25 cellular contexts compared by ENCODE assay signal in the genomic region with DNA sequence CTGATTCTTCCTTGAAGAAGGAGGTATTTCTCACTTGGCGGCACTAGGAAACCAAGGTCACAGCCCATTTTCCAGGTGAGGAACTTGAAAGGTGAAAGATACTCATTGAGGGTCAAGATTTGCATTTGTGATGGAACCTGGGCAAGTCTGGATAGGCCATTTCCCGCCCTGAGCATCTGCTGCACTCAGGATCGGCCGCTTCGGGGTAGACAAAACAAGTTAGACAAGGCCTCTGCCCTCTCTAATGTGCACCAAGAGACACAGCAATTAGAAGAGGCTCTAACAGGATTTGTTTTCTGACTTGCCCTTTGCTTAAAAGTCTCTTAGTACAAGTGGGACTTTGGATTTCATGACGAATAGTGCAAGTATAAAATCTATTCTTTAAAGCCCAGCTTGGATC.
"Had no signal": no experiment of that assay in that cellular context is flagged by ENCODE, and none has a peak within 500 bp of the region (broad histone marks: within the 10 kb centered on the region; RNA-seq: fewer than 3 reads in every experiment).

No MANE protein-coding gene starts in this region.

- DNase-seq: activated CD4-positive, alpha-beta memory T cell treated with anti-CD3 and anti-CD28 coated beads, Interleukin-2, amount 10 ng/mL, durations not matched to agents 7 days and 5 days; activated CD4-positive, alpha-beta T cell treated with anti-CD3 and anti-CD28 coated beads for 36 hours; activated CD4-positive, alpha-beta T cell treated with anti-CD3 and anti-CD28 coated beads, Interleukin-2, amount 50 U/mL, for 1 hour; activated T-cell treated with anti-CD3 and anti-CD28 coated beads, Interleukin-2, amount 50 U/mL, for 72 hours; aorta; body of pancreas; MG63; MV-4-11; NCI-H1092 treated with DMSO at 0.1 percent for 48 hours; NCI-H1436 treated with DMSO at 0.1 percent for 48 hours; NCI-H187; NCI-H2081; NCI-H2171; NCI-H226; NCI-H69; NK-92 treated with Interleukin-12 subunit alpha and Interleukin-12 subunit beta, amount 100 ng/mL, for 24 hours; OCI-M1; RPMI8226; T-cell; T-helper 2 cell; T1000 had no signal

- H3K9me3 Mint-ChIP-seq: activated CD4-positive, alpha-beta memory T cell treated with anti-CD3 and anti-CD28 coated beads, Interleukin-2, amount 10 ng/mL, durations not matched to agents 7 days and 5 days; activated naive CD4-positive, alpha-beta T cell treated with anti-CD3 and anti-CD28 coated beads, Interleukin-2, amount 50 U/mL, for 24 hours; activated T-cell treated with anti-CD3 and anti-CD28 coated beads, Interleukin-2, amount 50 U/mL, for 72 hours; central memory CD8-positive, alpha-beta T cell; T-cell had no signal

- H3K36me3 Mint-ChIP-seq: activated naive CD4-positive, alpha-beta T cell treated with anti-CD3 and anti-CD28 coated beads, Interleukin-2, amount 50 U/mL, for 24 hours; T-cell had no signal

- H3K27ac Mint-ChIP-seq: activated CD4-positive, alpha-beta memory T cell treated with anti-CD3 and anti-CD28 coated beads, Interleukin-2, amount 10 ng/mL, durations not matched to agents 7 days and 5 days; activated CD4-positive, alpha-beta T cell treated with anti-CD3 and anti-CD28 coated beads for 36 hours; activated naive CD4-positive, alpha-beta T cell treated with anti-CD3 and anti-CD28 coated beads, Interleukin-2, amount 50 U/mL, for 24 hours; activated T-cell treated with anti-CD3 and anti-CD28 coated beads, Interleukin-2, amount 50 U/mL, for 72 hours; T-cell had no signal

- ATAC-seq: activated CD4-positive, alpha-beta T cell treated with anti-CD3 and anti-CD28 coated beads for 36 hours; activated T-cell treated with anti-CD3 and anti-CD28 coated beads, Interleukin-2, amount 50 U/mL, for 72 hours; body of pancreas; Panc1; Right ventricle myocardium inferior; T-cell had no signal

- H3K4me3 Mint-ChIP-seq: activated CD4-positive, alpha-beta memory T cell treated with anti-CD3 and anti-CD28 coated beads, Interleukin-2, amount 10 ng/mL, durations not matched to agents 7 days and 5 days; activated CD4-positive, alpha-beta T cell treated with anti-CD3 and anti-CD28 coated beads for 36 hours; activated naive CD4-positive, alpha-beta T cell treated with anti-CD3 and anti-CD28 coated beads, Interleukin-2, amount 50 U/mL, for 24 hours; activated T-cell treated with anti-CD3 and anti-CD28 coated beads, Interleukin-2, amount 50 U/mL, for 72 hours; central memory CD8-positive, alpha-beta T cell; T-cell had no signal

- H3K4me1 Mint-ChIP-seq: activated CD4-positive, alpha-beta memory T cell treated with anti-CD3 and anti-CD28 coated beads, Interleukin-2, amount 10 ng/mL, durations not matched to agents 7 days and 5 days; activated CD4-positive, alpha-beta T cell treated with anti-CD3 and anti-CD28 coated beads for 36 hours; activated naive CD4-positive, alpha-beta T cell treated with anti-CD3 and anti-CD28 coated beads, Interleukin-2, amount 50 U/mL, for 24 hours; T-cell had no signal

- H3K27me3 Mint-ChIP-seq: activated CD4-positive, alpha-beta memory T cell treated with anti-CD3 and anti-CD28 coated beads, Interleukin-2, amount 10 ng/mL, durations not matched to agents 7 days and 5 days; activated CD4-positive, alpha-beta T cell treated with anti-CD3 and anti-CD28 coated beads for 36 hours; activated naive CD4-positive, alpha-beta T cell treated with anti-CD3 and anti-CD28 coated beads, Interleukin-2, amount 50 U/mL, for 24 hours; central memory CD8-positive, alpha-beta T cell; T-cell had no signal
